In the genomic region with DNA sequence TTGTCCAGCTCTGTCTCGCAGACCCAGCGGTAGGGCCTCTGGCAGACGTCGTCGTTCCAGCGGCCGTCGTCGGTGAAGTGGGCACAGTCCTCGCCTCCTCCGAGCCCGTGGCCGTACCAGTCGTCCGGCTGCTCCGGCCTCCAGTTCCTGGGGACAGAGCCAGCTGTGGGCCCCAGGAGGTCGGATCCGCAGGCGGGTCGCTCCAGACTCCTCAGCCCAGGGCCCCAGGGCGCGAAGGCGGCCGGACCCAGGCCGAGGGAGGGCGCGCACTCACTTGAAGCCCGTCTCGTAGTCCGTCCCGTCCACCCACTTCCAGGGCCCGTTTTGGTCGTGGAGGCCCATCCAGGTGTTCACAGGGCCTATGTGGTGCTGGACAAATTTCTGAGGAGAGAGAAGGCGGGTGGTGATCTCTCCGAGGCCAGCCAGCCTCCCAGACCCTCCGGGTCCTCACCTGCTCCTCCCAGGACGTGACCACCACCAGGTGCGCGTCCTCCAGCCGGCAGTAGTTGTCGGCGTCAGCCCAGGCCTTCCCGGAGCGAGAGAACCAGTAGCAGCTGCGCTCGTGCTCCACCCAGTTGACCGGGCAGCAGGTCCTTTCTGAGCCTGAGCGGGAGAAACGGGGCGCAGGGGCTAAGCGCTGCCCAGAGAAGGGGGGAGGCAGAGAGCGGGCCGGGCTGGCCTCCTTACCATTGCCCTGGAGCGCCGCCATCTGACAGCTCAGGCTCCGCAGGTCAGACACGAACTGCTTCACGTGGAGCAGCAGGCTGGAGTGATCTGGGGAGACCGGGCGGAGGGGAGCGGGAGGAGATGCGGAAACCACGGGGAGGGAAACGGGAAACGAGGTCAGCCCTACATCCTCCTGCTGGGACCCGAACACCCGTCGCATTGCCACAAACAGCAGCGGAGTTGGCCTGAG, we compare ENCODE assay signal across 1 cellular context.
TF ChIP-seq lines count a peak whose summit lies in the region.

No MANE protein-coding gene starts in this region.

TF ChIP-seq in HEK293, 187 proteins besides CTCF, POLR2A, EP300 and RAD21 (continued from another document):
- TF ChIP-seq ZNF148 (tag by site-specific recombination; IDR thresholded peaks at IDR 0.05; ENCODE audit: borderline replicate concordance) = no peak
- 0 out of 2 replicates have a peak, but pooled peaks have one; percentile 20 for TF ChIP-seq WT1 (tag by site-specific recombination; IDR thresholded peaks at IDR 0.05)
- TF ChIP-seq OVOL3 (tag by site-specific recombination; IDR thresholded peaks at IDR 0.05) = no peak
